In genomic region chr1:213045321-213046226, GRCh38 we compare ENCODE assay signal across 1 cellular context.
TF ChIP-seq lines count a peak whose summit lies in the region.
"Not testable (repeated sequence)": the region's sequence is repeated elsewhere in the genome, so short reads cannot be mapped to it uniquely, and the experiment has no call there.

No MANE protein-coding gene starts in this region.

TF ChIP-seq in K562, 482 proteins besides CTCF, POLR2A, EP300 and RAD21 (continued from another document and continues in another):
- TF ChIP-seq ZNF766 (CRISPR knock-in tag; conservative IDR thresholded peaks at IDR 0.05) = peak; percentile 63; the same call in 1 of the 2 replicates
- TF ChIP-seq SP1 (CRISPR knock-in tag; IDR thresholded peaks at IDR 0.05) = peak; percentile 58; the same call in 1 of the 2 replicates
- TF ChIP-seq HNRNPLL (IDR thresholded peaks at IDR 0.05; ENCODE audit: low read depth, low read length, poor library complexity, severe bottlenecking) = peak; percentile 100
- TF ChIP-seq FOXJ2 (tag; IDR thresholded peaks at IDR 0.05) = peak; percentile 85
- TF ChIP-seq PHF8 (IDR thresholded peaks at IDR 0.05; ENCODE audit: borderline replicate concordance, low read length) = peak; percentile 49; the same call in 1 of the 2 replicates
- TF ChIP-seq JUND (IDR thresholded peaks at IDR 0.05; ENCODE audit: borderline replicate concordance, low read depth, low read length) = 0 out of 2 replicates have a peak, but pooled peaks have one; percentile 13
- peak; percentile 57; the same call in 2 of the 3 replicates for TF ChIP-seq JUND (tag; IDR thresholded peaks at IDR 0.05; ENCODE audit: borderline replicate concordance, low read depth, low read length)
- TF ChIP-seq CREM (IDR thresholded peaks at IDR 0.05; ENCODE audit: low read depth) = 0 out of 2 replicates have a peak, but pooled peaks have one; percentile 43
- TF ChIP-seq AFF4 (CRISPR knock-in tag; IDR thresholded peaks at IDR 0.05) = 0 out of 2 replicates have a peak, but pooled peaks have one; percentile 57
- peak; percentile 16 to 83 (median 31) for TF ChIP-seq YY1 (IDR thresholded peaks at IDR 0.05; ENCODE audit: borderline replicate concordance in 1 of 3, control insufficient read depth in 1 of 3, extremely low read depth in 1 of 3, insufficient read depth in 3 of 3, insufficient read length in 1 of 3, insufficient replicate concordance in 2 of 3, low read depth in 1 of 3, low read length in 2 of 3)
- peak; percentile 61 for TF ChIP-seq POLR2B (IDR thresholded peaks at IDR 0.05; ENCODE audit: low read depth, partially characterized antibody)
- TF ChIP-seq NFE2L1 (tag; IDR thresholded peaks at IDR 0.05; ENCODE audit: borderline replicate concordance, low read depth) = 0 out of 2 replicates have a peak, but pooled peaks have one; percentile 16
- peak; percentile 43; the same call in 1 of the 2 replicates for TF ChIP-seq NCOA1 (IDR thresholded peaks at IDR 0.05; ENCODE audit: low read depth)
- TF ChIP-seq CC2D1A (IDR thresholded peaks at IDR 0.05) = peak; percentile 77; the same call in 1 of the 2 replicates
- peak; percentile 30; the same call in 1 of the 2 replicates for TF ChIP-seq TRIM28 (IDR thresholded peaks at IDR 0.05)
- TF ChIP-seq NFRKB (IDR thresholded peaks at IDR 0.05; ENCODE audit: low read depth) = peak; percentile 98
- peak; percentile 65; the same call in 1 of the 2 replicates for TF ChIP-seq TCF15 (CRISPR knock-in tag; IDR thresholded peaks at IDR 0.05)
- TF ChIP-seq FOXM1 (IDR thresholded peaks at IDR 0.05; ENCODE audit: low read depth) = peak; percentile 72; the same call in 1 of the 2 replicates
- TF ChIP-seq FOXM1 (CRISPR knock-in tag; IDR thresholded peaks at IDR 0.05; ENCODE audit: low read depth); NR4A1 (CRISPR knock-in tag; IDR thresholded peaks at IDR 0.05); ZBTB40 (CRISPR knock-in tag; IDR thresholded peaks at IDR 0.05); ATF3 (CRISPR knock-in tag; conservative IDR thresholded peaks at IDR 0.05): not testable (repeated sequence)
- peak; percentile 83 to 89 for TF ChIP-seq MNT (conservative IDR thresholded peaks at IDR 0.05)
- TF ChIP-seq NR4A1 (tag; IDR thresholded peaks at IDR 0.05) = peak; percentile 80; the same call in 1 of the 2 replicates
- peak; percentile 68 for TF ChIP-seq ADNP (tag; IDR thresholded peaks at IDR 0.05)
- TF ChIP-seq FOSL1 (tag; conservative IDR thresholded peaks at IDR 0.05) = peak; percentile 67
- peak; percentile 85 for TF ChIP-seq SMAD4 (CRISPR knock-in tag; conservative IDR thresholded peaks at IDR 0.05)
- 0 out of 2 replicates have a peak, but pooled peaks have one; percentile 43 for TF ChIP-seq ZBTB40 (IDR thresholded peaks at IDR 0.05)
- peak; percentile 37; the same call in 1 of the 2 replicates for TF ChIP-seq ATF3 (IDR thresholded peaks at IDR 0.05)
- TF ChIP-seq ZBTB11 (CRISPR knock-in tag; IDR thresholded peaks at IDR 0.05) = 0 out of 6 replicates have a peak, but pooled peaks of 1 of the 3 experiments have one; percentile 62
- TF ChIP-seq SMARCC2 (IDR thresholded peaks at IDR 0.05; ENCODE audit: low read depth) = peak; percentile 77
- peak; percentile 50; the same call in 1 of the 2 replicates for TF ChIP-seq OTX1 (CRISPR knock-in tag; IDR thresholded peaks at IDR 0.05)
- TF ChIP-seq VEZF1 (CRISPR knock-in tag; IDR thresholded peaks at IDR 0.05) = peak; percentile 54; the same call in 1 of the 2 replicates
- 0 out of 2 replicates have a peak, but pooled peaks have one; percentile 28 for TF ChIP-seq NFATC3 (IDR thresholded peaks at IDR 0.05)
- 0 out of 2 replicates have a peak, but pooled peaks have one; percentile 25 for TF ChIP-seq DIDO1 (tag; IDR thresholded peaks at IDR 0.05; ENCODE audit: low read depth)
- peak; percentile 47; the same call in 1 of the 2 replicates for TF ChIP-seq TAL1 (IDR thresholded peaks at IDR 0.05)
- peak; percentile 69 for TF ChIP-seq ATF7 (IDR thresholded peaks at IDR 0.05)
